Comparison of ENCODE assay signal across 19 cellular contexts in genomic region chrX:47613082-47613481, GRCh38. TPM values are rescaled to one million over a fixed set of nuclear protein-coding genes. Genes with fewer than 3 reads are reported as not detected.
"Had no signal": no experiment of that assay in that cellular context is flagged by ENCODE, and none has a peak within 500 bp of the region (broad histone marks: within the 10 kb centered on the region; RNA-seq: fewer than 3 reads in every experiment).

No MANE protein-coding gene starts in this region.

- H3K27ac Mint-ChIP-seq: activated B cell treated with CpG ODN at 0.5 μM for 24 hours; activated CD8-positive, alpha-beta memory T cell treated with anti-CD3 and anti-CD28 coated beads, Interleukin-2, amount 10 ng/mL, durations not matched to agents 7 days and 5 days; activated naive CD8-positive, alpha-beta T cell; nephron; stimulated activated naive CD8-positive, alpha-beta T cell treated with anti-CD3 and anti-CD28 coated beads, Interleukin-15, Interleukin-2, amounts not matched to agents 100 ng/mL and 50 ng/mL, for 24 hours had no signal

- H3K27me3 Mint-ChIP-seq: activated naive CD8-positive, alpha-beta T cell; T-helper 17 cell had no signal

- H3K4me1 ChIP-seq: heart right ventricle, testis had no signal

- DNase-seq: activated B cell treated with CpG ODN at 0.5 μM for 24 hours; activated CD4-positive, alpha-beta T cell treated with anti-CD3 and anti-CD28 coated beads, Interleukin-2, amount 50 U/mL, for 1 hour; activated CD8-positive, alpha-beta memory T cell treated with anti-CD3 and anti-CD28 coated beads, Interleukin-2, amount 10 ng/mL, durations not matched to agents 7 days and 5 days; activated gamma-delta T cell; activated T-cell treated with anti-CD3 and anti-CD28 coated beads, Interleukin-2, amount 50 U/mL, for 4 hours; heart right ventricle; left ventricle myocardium superior; mesenchymal stem cell; stimulated activated CD4-positive, alpha-beta T cell treated with anti-CD3 and anti-CD28 coated beads, Interleukin-4, amount 100 ng/mL, for 1 hour; stimulated activated CD8-positive, alpha-beta memory T cell treated with anti-CD3 and anti-CD28 coated beads, Interleukin-4, amount 100 ng/mL, for 48 hours; T-helper 17 cell; testis had no signal

- H3K9me3 ChIP-seq: heart right ventricle, testis had no signal

- H3K27ac ChIP-seq: heart right ventricle, testis had no signal

- H3K36me3 ChIP-seq: heart right ventricle had no signal

- H3K27me3 ChIP-seq: testis had no signal

- H3K4me3 ChIP-seq: heart right ventricle, testis had no signal

- H3K4me3 Mint-ChIP-seq: activated B cell treated with CpG ODN at 0.5 μM for 24 hours; activated CD8-positive, alpha-beta memory T cell treated with anti-CD3 and anti-CD28 coated beads, Interleukin-2, amount 10 ng/mL, durations not matched to agents 7 days and 5 days; activated naive CD8-positive, alpha-beta T cell; activated T-cell treated with anti-CD3 and anti-CD28 coated beads, Interleukin-2, amount 50 U/mL, for 4 hours; nephron; stimulated activated naive CD8-positive, alpha-beta T cell treated with anti-CD3 and anti-CD28 coated beads, Interleukin-15, Interleukin-2, amounts not matched to agents 100 ng/mL and 50 ng/mL, for 24 hours; T-helper 17 cell had no signal

- H3K36me3 Mint-ChIP-seq: activated CD8-positive, alpha-beta memory T cell treated with anti-CD3 and anti-CD28 coated beads, Interleukin-2, amount 10 ng/mL, durations not matched to agents 7 days and 5 days; activated naive CD8-positive, alpha-beta T cell had no signal

- FAIRE-seq: colon, frontal cortex, keratinocyte, TTC549 had no signal

- H3K9me3 Mint-ChIP-seq: activated B cell treated with CpG ODN at 0.5 μM for 24 hours; activated T-cell treated with anti-CD3 and anti-CD28 coated beads, Interleukin-2, amount 50 U/mL, for 4 hours; stimulated activated naive CD8-positive, alpha-beta T cell treated with anti-CD3 and anti-CD28 coated beads, Interleukin-15, Interleukin-2, amounts not matched to agents 100 ng/mL and 50 ng/mL, for 24 hours had no signal

- ATAC-seq: activated CD8-positive, alpha-beta memory T cell treated with anti-CD3 and anti-CD28 coated beads, Interleukin-2, amount 10 ng/mL, durations not matched to agents 7 days and 5 days; activated T-cell treated with anti-CD3 and anti-CD28 coated beads, Interleukin-2, amount 50 U/mL, for 4 hours; heart right ventricle; left ventricle myocardium superior; T-helper 17 cell had no signal

- H3K4me1 Mint-ChIP-seq: activated B cell treated with CpG ODN at 0.5 μM for 24 hours; activated CD8-positive, alpha-beta memory T cell treated with anti-CD3 and anti-CD28 coated beads, Interleukin-2, amount 10 ng/mL, durations not matched to agents 7 days and 5 days; nephron had no signal

RNA-seq across cellular contexts. Expression of gene SYN1, which starts 6.6 kb away (rescaled TPM):
- total RNA-seq: activated B cell treated with CpG ODN at 0.5 μM for 24 hours had no signal
